12 cellular contexts compared by ENCODE assay signal in the genomic region with DNA sequence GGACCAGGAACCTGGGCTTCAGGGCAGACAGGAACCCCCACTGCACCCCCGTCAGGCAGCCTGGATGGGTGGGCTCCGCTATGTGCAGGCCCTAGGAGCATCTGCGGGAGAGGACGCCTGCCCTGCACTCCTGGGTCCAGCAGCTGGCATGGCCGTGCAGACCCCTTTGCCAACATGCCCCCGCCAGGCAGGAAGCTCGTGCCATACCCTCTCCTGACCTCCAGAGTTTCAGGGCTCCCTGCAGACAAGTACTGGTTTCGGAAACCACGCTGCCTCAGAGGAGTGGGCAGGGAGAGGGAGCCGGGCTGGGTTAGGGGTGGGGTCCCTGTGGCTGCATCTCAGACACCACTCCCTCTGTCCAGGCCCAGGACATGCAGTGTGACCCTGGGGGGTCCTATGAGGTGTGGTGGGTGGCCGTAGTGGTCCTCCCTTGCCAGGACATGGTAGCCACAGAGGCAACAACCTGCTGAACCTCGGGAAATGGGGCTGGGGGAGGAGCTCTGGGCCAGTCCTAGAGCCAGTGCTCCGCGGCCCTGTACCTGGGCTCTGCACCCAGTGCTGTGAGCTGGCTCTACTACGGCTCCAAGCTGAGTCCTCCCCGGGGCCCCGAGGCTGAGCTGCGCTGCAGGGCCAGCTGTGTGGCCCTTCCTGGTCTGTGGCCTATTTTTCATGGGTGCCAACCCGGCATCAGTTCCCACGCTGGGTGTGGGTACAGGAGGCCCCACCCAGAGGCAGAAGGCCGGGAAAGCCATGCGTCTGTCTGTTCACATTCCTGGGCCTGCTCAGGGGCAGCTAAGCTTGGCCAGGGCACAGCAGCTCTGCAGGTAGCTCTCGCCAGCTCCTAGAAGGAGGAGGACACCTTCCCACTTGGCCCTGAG. TPM values are rescaled to one million over a fixed set of nuclear protein-coding genes. Genes with fewer than 3 reads are reported as not detected.
DNase-seq lines count a peak whose midpoint lies in the region; ATAC-seq, FAIRE-seq and TF ChIP-seq lines count a peak whose summit lies in the region.
"Had no signal": no experiment of that assay in that cellular context is flagged by ENCODE, and none has a peak within 500 bp of the region (broad histone marks: within the 10 kb centered on the region; RNA-seq: fewer than 3 reads in every experiment).

No MANE protein-coding gene starts in this region.

- no peak for TF ChIP-seq CTCF in A549 (IDR thresholded peaks at IDR 0.05)
- no peak for TF ChIP-seq CTCF in ascending aorta (IDR thresholded peaks at IDR 0.05)

- intact Hi-C loops in ascending aorta (cut with DNase I): no loop called here

- H3K9ac ChIP-seq in mesenchymal stem cell (ENCODE audit: low read length): no peak overlapping the region

- no peak overlapping the region for H2BK12ac ChIP-seq in mesenchymal stem cell (ENCODE audit: low read length in 2 of 2)

- no peak overlapping the region for H2AK5ac ChIP-seq in mesenchymal stem cell (ENCODE audit: low read length, severe bottlenecking)

- POLR2A ChIA-PET in A549 (lab: Yijun Ruan, JAX): interaction anchor here (0.8 to 1.1 kb wide), 2 partner anchors 8 to 9 kb away, joined by 3 to 14 read pairs; no protein-coding TSS in a partner anchor

- WGBS in A549 (ENCODE audit: missing lambda C conversion rate): 77% methylated on average over 7 of the region's 23 CpGs
- 85% methylated on average over 23 of the region's 23 CpGs for WGBS in mesenchymal stem cell

- H3K79me1 ChIP-seq in mesenchymal stem cell (replicated peaks; ENCODE audit: low read length, poor library complexity, severe bottlenecking): peaks cover 9% of the 10 kb centered on the region

- no peak overlapping the region for H2AFZ ChIP-seq in mesenchymal stem cell (ENCODE audit: low read depth, low read length)

- no peak overlapping the region for H2BK15ac ChIP-seq in mesenchymal stem cell (ENCODE audit: low read depth, poor library complexity, severe bottlenecking)

- FAIRE-seq in A549 (lab: Jason Lieb, UNC): no peak
- FAIRE-seq: colon had no signal

- H3K4me2 ChIP-seq in A549 (peak overlapping the region; percentile 89), mesenchymal stem cell (ENCODE audit: low read length, poor library complexity, severe bottlenecking) (peak overlapping the region; percentile 92)

- DNase-seq in A549 (ENCODE audit: low read depth in 1 of 2, low spot score in 1 of 2) (no peak), Daoy (ENCODE audit: low read depth) (peak; percentile 5), ascending aorta (ENCODE audit: low spot score in 2 of 2) (no peak), mesenchymal stem cell (no peak), NCI-H774 (lab: John Stamatoyannopoulos, UW) (no peak), NCI-H2196 (lab: John Stamatoyannopoulos, UW; ENCODE audit: unreplicated experiment) (no peak), Ammon's horn (ENCODE audit: low spot score) (no peak)
- DNase-seq: NCI-H510A had no signal

- TF ChIP-seq EP300 in A549 (IDR thresholded peaks at IDR 0.05): no peak

- H2BK5ac ChIP-seq in mesenchymal stem cell (ENCODE audit: low read depth, low read length, poor library complexity, severe bottlenecking): no peak overlapping the region

- ATAC-seq in A549 (no peak), GM19463 (IDR thresholded peaks at IDR 0.05; ENCODE audit: unreplicated experiment) (no peak)

- peaks cover 14% of the 10 kb centered on the region for H3K27me3 ChIP-seq in ascending aorta
- peaks cover 0 to 52% of the 10 kb centered on the region in 2 experiments for H3K27me3 ChIP-seq in mesenchymal stem cell (ENCODE audit: control insufficient read depth in 1 of 2, insufficient read depth in 1 of 2, low read length in 2 of 2)

- peak overlapping the region; percentile 70 for H3K4me3 ChIP-seq in A549
- peak overlapping the region; percentile 62 to 77 for H3K4me3 ChIP-seq in ascending aorta
- H3K4me3 ChIP-seq in mesenchymal stem cell (ENCODE audit: insufficient read depth in 1 of 2, low read depth in 1 of 2, low read length in 2 of 2): peak overlapping the region in 1 of 2 experiments; percentile 85

- TF ChIP-seq RAD21 in A549 (conservative IDR thresholded peaks at IDR 0.05 in 1 of 2, IDR thresholded peaks at IDR 0.05 in 1 of 2): no peak

- CTCF ChIA-PET in A549 (lab: Yijun Ruan, JAX): interaction anchor here (1.1 to 1.2 kb wide), 3 partner anchors 8 to 28 kb away, joined by 3 to 6 read pairs (median 6); no protein-coding TSS in a partner anchor

- H3K9me3 ChIP-seq in A549 (no peaks in the 10 kb centered on the region), ascending aorta (no peaks in the 10 kb centered on the region), mesenchymal stem cell (ENCODE audit: control insufficient read depth, low read length) (no peaks in the 10 kb centered on the region)
- H3K9me3 ChIP-seq: spleen had no signal

- H3K27ac ChIP-seq in A549: peak overlapping the region; percentile 94 to 96
- no peak overlapping the region for H3K27ac ChIP-seq in ascending aorta
- H3K27ac ChIP-seq in mesenchymal stem cell (ENCODE audit: low read length, poor library complexity, severe bottlenecking): no peak overlapping the region

- H2BK120ac ChIP-seq in mesenchymal stem cell (ENCODE audit: low read depth, low read length): no peak overlapping the region

- no peak overlapping the region for H4K91ac ChIP-seq in mesenchymal stem cell (ENCODE audit: low read length)

- H3K14ac ChIP-seq in mesenchymal stem cell (ENCODE audit: low read length in 2 of 2): no peak overlapping the region

- H3K23ac ChIP-seq in mesenchymal stem cell (ENCODE audit: low read length in 2 of 2): no peak overlapping the region

- H4K8ac ChIP-seq in mesenchymal stem cell (ENCODE audit: low read length): no peak overlapping the region

- no peak overlapping the region for H3K18ac ChIP-seq in mesenchymal stem cell (ENCODE audit: low read depth in 1 of 2, low read length in 2 of 2)

- peaks cover 3 to 5% of the 10 kb centered on the region in 2 donors for H3K36me3 ChIP-seq in ascending aorta
- H3K36me3 ChIP-seq in mesenchymal stem cell (ENCODE audit: control insufficient read depth in 1 of 2, insufficient read depth in 2 of 2, low read depth in 1 of 2, low read length in 2 of 2): peaks cover 10 to 33% of the 10 kb centered on the region in 2 experiments

- no peak for TF ChIP-seq POLR2A in A549 (IDR thresholded peaks at IDR 0.05; ENCODE audit: low read length)

- H3K4ac ChIP-seq in mesenchymal stem cell (ENCODE audit: low read depth in 1 of 2, low read length in 2 of 2): no peak overlapping the region

- peaks cover 13% of the 10 kb centered on the region for H3K4me1 ChIP-seq in A549
- H3K4me1 ChIP-seq in ascending aorta: peaks cover 4 to 8% of the 10 kb centered on the region in 2 donors
- peaks cover 22% of the 10 kb centered on the region for H3K4me1 ChIP-seq in mesenchymal stem cell (ENCODE audit: control insufficient read depth, insufficient read depth, low read depth, low read length)

TF ChIP-seq in A549, 52 proteins besides CTCF, POLR2A, EP300 and RAD21 (continues in another document):
- no peak for TF ChIP-seq CHD2 (IDR thresholded peaks at IDR 0.05; ENCODE audit: low read length, partially characterized antibody)

RNA-seq across cellular contexts. Expression of a gene that starts 1.4 kb away (rescaled TPM):
- polyA plus RNA-seq in A549 (2011; rRNA removed) (0.61 and 0.75 TPM in 2 replicates), A549 (2017; fragmentation: RNase III; extraction: RNeasy Plus Mini Kit Qiagen cat#74134 plus additional on column Dnase treatment) (3.2 to 3.6 TPM (median 3.4 TPM) in 3 replicates)
- 1.6 and 2.3 TPM in 2 replicates for polyA plus RNA-seq in A549 (2012; cell fraction: cytosol; rRNA removed)
- polyA plus RNA-seq in A549 (2012; cell fraction: nucleus; rRNA removed): 9.4 and 13.1 TPM in 2 replicates
- 0.33 and 0.73 TPM in 2 replicates for polyA minus RNA-seq in A549 (2011; rRNA and poly(A)+ RNA removed)
- total RNA-seq in Daoy (2014; rRNA removed; shearing (Covaris generic)): 0.11 and 3.8 TPM in 2 replicates
- total RNA-seq in ascending aorta: not detected
- 0.75 TPM for polyA plus RNA-seq in mesenchymal stem cell (2013, experiment 1 of 2)
- polyA plus RNA-seq in mesenchymal stem cell (2013, experiment 2 of 2): 0.60 TPM

RNA-seq across cellular contexts. Expression of a gene that starts 7.3 kb away (rescaled TPM):
- 5.7 and 8.5 TPM in 2 replicates for polyA plus RNA-seq in A549 (2011; rRNA removed)
- polyA plus RNA-seq in A549 (2012; cell fraction: cytosol; rRNA removed): 24.0 and 29.4 TPM in 2 replicates
- polyA plus RNA-seq in A549 (2012; cell fraction: nucleus; rRNA removed): 322 and 395 TPM in 2 replicates
- 17.9 to 21.6 TPM (median 18.7 TPM) in 3 replicates for polyA plus RNA-seq in A549 (2017; fragmentation: RNase III; extraction: RNeasy Plus Mini Kit Qiagen cat#74134 plus additional on column Dnase treatment)
- 1.9 and 2.5 TPM in 2 replicates for polyA minus RNA-seq in A549 (2011; rRNA and poly(A)+ RNA removed)
- 9.4 and 13.9 TPM in 2 replicates for total RNA-seq in Daoy (2014; rRNA removed; shearing (Covaris generic))
- 16.6 TPM for total RNA-seq in ascending aorta
- polyA plus RNA-seq in mesenchymal stem cell (2013, experiment 1 of 2): 11.5 TPM
- 12.5 TPM for polyA plus RNA-seq in mesenchymal stem cell (2013, experiment 2 of 2)

RNA-seq across cellular contexts. Expression of a gene that starts 8.6 kb away (rescaled TPM):
- polyA plus RNA-seq in A549 (2011; rRNA removed) (41.0 and 48.4 TPM in 2 replicates), A549 (2017; fragmentation: RNase III; extraction: RNeasy Plus Mini Kit Qiagen cat#74134 plus additional on column Dnase treatment) (68.1 to 81.6 TPM (median 73.5 TPM) in 3 replicates)
- 74.3 and 83.6 TPM in 2 replicates for polyA plus RNA-seq in A549 (2012; cell fraction: cytosol; rRNA removed)
- polyA plus RNA-seq in A549 (2012; cell fraction: nucleus; rRNA removed): 144 and 170 TPM in 2 replicates
- 55.5 and 68.4 TPM in 2 replicates for polyA minus RNA-seq in A549 (2011; rRNA and poly(A)+ RNA removed)
- total RNA-seq in Daoy (2014; rRNA removed; shearing (Covaris generic)): 256 and 271 TPM in 2 replicates
- 33.2 TPM for total RNA-seq in ascending aorta
- polyA plus RNA-seq in mesenchymal stem cell (2013, experiment 1 of 2): 32.5 TPM
- polyA plus RNA-seq in mesenchymal stem cell (2013, experiment 2 of 2): 33.0 TPM

RNA-seq across cellular contexts. Expression of a gene that starts 14.2 kb away (rescaled TPM):
- polyA plus RNA-seq in A549 (2011; rRNA removed) (not detected in 2 replicates), A549 (2017; fragmentation: RNase III; extraction: RNeasy Plus Mini Kit Qiagen cat#74134 plus additional on column Dnase treatment) (0.12 to 0.33 TPM (median 0.30 TPM) in 3 replicates)
- polyA plus RNA-seq in A549 (2012; cell fraction: cytosol; rRNA removed): 0.03 and 0.05 TPM in 2 replicates
- polyA plus RNA-seq in A549 (2012; cell fraction: nucleus; rRNA removed): 0.09 and 0.17 TPM in 2 replicates
- polyA minus RNA-seq in A549 (2011; rRNA and poly(A)+ RNA removed): 0.12 TPM in 1 of 2 replicates, not detected in the other
- total RNA-seq in Daoy (2014; rRNA removed; shearing (Covaris generic)): not detected in 2 replicates
- total RNA-seq in ascending aorta: not detected
- not detected for polyA plus RNA-seq in mesenchymal stem cell (2013, experiment 1 of 2)
- not detected for polyA plus RNA-seq in mesenchymal stem cell (2013, experiment 2 of 2)
- total RNA-seq: osteocyte had no signal

RNA-seq across cellular contexts. Expression of a gene that starts 32.2 kb away (rescaled TPM):
- 4.2 and 5.9 TPM in 2 replicates for polyA plus RNA-seq in A549 (2011; rRNA removed)
- 32.9 and 46.9 TPM in 2 replicates for polyA plus RNA-seq in A549 (2012; cell fraction: cytosol; rRNA removed)
- polyA plus RNA-seq in A549 (2012; cell fraction: nucleus; rRNA removed): 111 and 145 TPM in 2 replicates
- 8.4 to 9.6 TPM (median 8.8 TPM) in 3 replicates for polyA plus RNA-seq in A549 (2017; fragmentation: RNase III; extraction: RNeasy Plus Mini Kit Qiagen cat#74134 plus additional on column Dnase treatment)
- 0.99 and 3.5 TPM in 2 replicates for polyA minus RNA-seq in A549 (2011; rRNA and poly(A)+ RNA removed)
- 30.1 and 36.3 TPM in 2 replicates for total RNA-seq in Daoy (2014; rRNA removed; shearing (Covaris generic))
- 285 TPM for total RNA-seq in ascending aorta
- 28.5 TPM for polyA plus RNA-seq in mesenchymal stem cell (2013, experiment 1 of 2)
- polyA plus RNA-seq in mesenchymal stem cell (2013, experiment 2 of 2): 25.8 TPM

Comparison
In these comparisons a context has a peak if more than half of its experiments do, and no peak if none do; other contexts are left out.
1. H3K27ac ChIP-seq: peak in A549 (2 of 2); none in ascending aorta (0 of 2) and mesenchymal stem cell (single experiment).